Comparison of ENCODE assay signal across 18 cellular contexts in the genomic region with DNA sequence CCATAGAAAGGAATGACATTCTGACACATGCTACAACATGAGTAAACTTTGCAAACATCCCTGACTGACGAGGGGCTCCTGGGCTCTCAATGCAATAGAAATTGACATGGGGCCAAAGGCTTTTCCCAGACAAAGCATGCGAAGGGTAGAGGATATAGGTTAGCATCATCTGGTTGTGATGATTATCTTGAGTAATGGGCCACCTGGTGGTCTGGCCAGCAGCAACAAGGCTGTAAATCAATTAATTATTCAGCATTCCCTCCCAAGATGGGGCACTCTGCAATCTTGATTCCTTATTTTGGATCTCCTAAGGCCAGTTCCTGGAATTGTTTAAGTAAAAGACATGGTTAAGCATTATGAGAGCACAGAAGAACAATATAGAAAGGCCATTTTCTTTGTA.
DNase-seq lines count a peak whose midpoint lies in the region; ATAC-seq, FAIRE-seq and TF ChIP-seq lines count a peak whose summit lies in the region.
"Had no signal": no experiment of that assay in that cellular context is flagged by ENCODE, and none has a peak within 500 bp of the region (broad histone marks: within the 10 kb centered on the region; RNA-seq: fewer than 3 reads in every experiment).

No MANE protein-coding gene starts in this region.

- no peaks in the 10 kb centered on the region for H3F3A ChIP-seq in smooth muscle cell (ENCODE audit: low read depth)

- no peak for TF ChIP-seq POLR2A in HepG2 (IDR thresholded peaks at IDR 0.05; ENCODE audit: insufficient read depth in 1 of 2, low read depth in 2 of 2, low read length in 2 of 2)

- H3K4me3 ChIP-seq in LNCaP clone FGC (ENCODE audit: low read depth, low read length) = no peak overlapping the region
- no peak overlapping the region for H3K4me3 ChIP-seq in HepG2 (replicated peaks in 1 of 3; ENCODE audit: insufficient read depth in 1 of 3, low read depth in 2 of 3, low read length in 3 of 3)
- no peak overlapping the region for H3K4me3 ChIP-seq in smooth muscle cell
- H3K4me3 ChIP-seq in right atrium auricular region = no peak overlapping the region
- H3K4me3 ChIP-seq: breast epithelium, gastrocnemius medialis, MG63, thoracic aorta had no signal

- ATAC-seq in HepG2 = no peak
- ATAC-seq: activated naive CD8-positive, alpha-beta T cell treated with anti-CD3 and anti-CD28 coated beads, Interleukin-2, amount 50 U/mL, for 24 hours; gastrocnemius medialis; Right ventricle myocardium inferior; T-helper 17 cell had no signal

- H4K20me1 ChIP-seq in HepG2 (ENCODE audit: insufficient read depth, low read length) = no peaks in the 10 kb centered on the region
- H4K20me1 ChIP-seq in smooth muscle cell (ENCODE audit: low read depth) = no peaks in the 10 kb centered on the region

- no peak for FAIRE-seq in HepG2 (lab: Jason Lieb, UNC)

- TF ChIP-seq RAD21 in HepG2 (CRISPR knock-in tag; IDR thresholded peaks at IDR 0.05) = no peak

- no peak overlapping the region for H3K9ac ChIP-seq in HepG2 (ENCODE audit: insufficient read depth, low read depth, low read length)
- no peak overlapping the region for H3K9ac ChIP-seq in smooth muscle cell (ENCODE audit: low read depth)

- TF ChIP-seq CTCF in LNCaP clone FGC (IDR thresholded peaks at IDR 0.05; ENCODE audit: control insufficient read depth, extremely low read depth, insufficient read depth) = peak; percentile 39; the same call in 1 of the 2 replicates
- peak; percentile 31; the same call in 1 of the 2 replicates for TF ChIP-seq CTCF in HepG2 (CRISPR knock-in tag; IDR thresholded peaks at IDR 0.05)
- no peak for TF ChIP-seq CTCF in smooth muscle cell (IDR thresholded peaks at IDR 0.05; ENCODE audit: borderline replicate concordance, insufficient read depth, poor library complexity, severe bottlenecking)
- TF ChIP-seq CTCF in right atrium auricular region (IDR thresholded peaks at IDR 0.05) = no peak

- DNase-seq in ELF-1 (ENCODE audit: low read depth, low spot score) (peak; percentile 34), LNCaP clone FGC (ENCODE audit: low read depth) (no peak), SK-MEL-5 (ENCODE audit: low read depth, low spot score) (peak; percentile 52), HepG2 (ENCODE audit: low spot score) (no peak), smooth muscle cell (lab: John Stamatoyannopoulos, UW; ENCODE audit: unreplicated experiment) (no peak), right atrium auricular region (ENCODE audit: low spot score) (no peak)
- no peak for DNase-seq in activated naive CD4-positive, alpha-beta T cell treated with anti-CD3 and anti-CD28 coated beads, Interleukin-2, amount 50 U/mL, for 16 hours
- DNase-seq: activated naive CD8-positive, alpha-beta T cell treated with anti-CD3 and anti-CD28 coated beads, Interleukin-2, amount 50 U/mL, for 24 hours; AML-193; Calu3; gastrocnemius medialis; MG63; NCI-H1930; T-helper 17 cell had no signal

- in situ Hi-C loops in SK-MEL-5 (cut with HindIII; ENCODE audit: low pct_unique_long_range_greater_than_20kb, low sequenced_read_pairs) = no loop called here
- in situ Hi-C loops in HepG2 (cut with HindIII; ENCODE audit: extremely low pct_ligation_motif_present, low pct_unique_long_range_greater_than_20kb) = loop anchor here (10.0 kb wide), 1 partner anchor 314 kb away; no protein-coding TSS in a partner anchor

- POLR2A ChIA-PET in HepG2 (lab: Yijun Ruan, JAX) = no interaction called here

- intact Hi-C loops in HepG2 (cut with micrococcal nuclease; ENCODE audit: unreplicated experiment) = no loop called here

- H2AFZ ChIP-seq in HepG2 (ENCODE audit: low read length) (no peak overlapping the region), smooth muscle cell (ENCODE audit: low read depth) (no peak overlapping the region)

- no peak overlapping the region for H3K27ac ChIP-seq in HepG2 (ENCODE audit: extremely low read length, insufficient read depth, low read length)
- H3K27ac ChIP-seq in smooth muscle cell (ENCODE audit: low read depth) = no peak overlapping the region
- H3K27ac ChIP-seq in right atrium auricular region = no peak overlapping the region
- H3K27ac ChIP-seq: breast epithelium, epithelial cell of prostate, gastrocnemius medialis, thoracic aorta had no signal

- 16% methylated on average over 2 of the region's 2 CpGs for WGBS in HepG2 (ENCODE audit: low lambda C conversion rate)
- WGBS in smooth muscle cell (ENCODE audit: low lambda C conversion rate) = 67% methylated on average over 2 of the region's 2 CpGs

- H3K36me3 ChIP-seq in HepG2 (replicated peaks in 1 of 2; ENCODE audit: control insufficient read depth in 1 of 2, insufficient read depth in 2 of 2, low read length in 2 of 2) (no peaks in the 10 kb centered on the region), smooth muscle cell (ENCODE audit: low read depth) (no peaks in the 10 kb centered on the region), right atrium auricular region (no peaks in the 10 kb centered on the region)
- H3K36me3 ChIP-seq: breast epithelium, gastrocnemius medialis, MG63, thoracic aorta had no signal

- H3K4me1 ChIP-seq in HepG2 (ENCODE audit: insufficient read depth, low read length) (no peaks in the 10 kb centered on the region), smooth muscle cell (ENCODE audit: low read depth) (peaks cover 5% of the 10 kb centered on the region), right atrium auricular region (no peaks in the 10 kb centered on the region)
- H3K4me1 ChIP-seq: breast epithelium had no signal

- TF ChIP-seq EP300 in HepG2 (IDR thresholded peaks at IDR 0.05; ENCODE audit: low read depth in 2 of 2, low read length in 2 of 2) (no peak), HepG2 (CRISPR knock-in tag; IDR thresholded peaks at IDR 0.05; ENCODE audit: borderline replicate concordance) (no peak)

- H3K4me2 ChIP-seq in HepG2 (ENCODE audit: low read depth, low read length) = no peak overlapping the region
- no peak overlapping the region for H3K4me2 ChIP-seq in smooth muscle cell

- no peaks in the 10 kb centered on the region for H3K79me2 ChIP-seq in HepG2 (ENCODE audit: insufficient read depth, low read length)
- no peaks in the 10 kb centered on the region for H3K79me2 ChIP-seq in smooth muscle cell (ENCODE audit: low read depth)

- H3K9me3 ChIP-seq in HepG2 (ENCODE audit: low read length) (no peaks in the 10 kb centered on the region), smooth muscle cell (replicated peaks; ENCODE audit: low read depth) (no peaks in the 10 kb centered on the region), right atrium auricular region (no peaks in the 10 kb centered on the region)
- H3K9me3 ChIP-seq: gastrocnemius medialis, MG63, thoracic aorta had no signal

- CTCF ChIA-PET in HepG2 (lab: Yijun Ruan, JAX; ENCODE audit: low intra/inter-chr PET ratio, low total read pairs) = no interaction called here

- H3K27me3 ChIP-seq in HepG2 (ENCODE audit: control insufficient read depth in 1 of 2, insufficient read depth in 2 of 2, low read length in 2 of 2) (no peaks in the 10 kb centered on the region), smooth muscle cell (ENCODE audit: low read depth) (no peaks in the 10 kb centered on the region), right atrium auricular region (no peaks in the 10 kb centered on the region)
- H3K27me3 ChIP-seq: gastrocnemius medialis had no signal

- BruUV-seq in HepG2 (replicated peaks; lab: Mats Ljungman, UMichigan) = no TSS peak

TF ChIP-seq in HepG2, 621 proteins besides CTCF, POLR2A, EP300 and RAD21:
- TF ChIP-seq SMC3 (IDR thresholded peaks at IDR 0.05; ENCODE audit: low read length) = peak; percentile 13; the same call in 1 of the 2 replicates
- TF ChIP-seq TARDBP (CRISPR knock-in tag; IDR thresholded peaks at IDR 0.05) = no peak
- TF ChIP-seq ZNF660 (CRISPR knock-in tag; IDR thresholded peaks at IDR 0.05; ENCODE audit: borderline replicate concordance, low read depth) = no peak
- no peak for TF ChIP-seq HNRNPLL (IDR thresholded peaks at IDR 0.05; ENCODE audit: low read depth, low read length, poor library complexity, severe bottlenecking)
- TF ChIP-seq STAG1 (CRISPR knock-in tag; IDR thresholded peaks at IDR 0.05) = peak; percentile 52
- no peak for TF ChIP-seq ZNF446 (CRISPR knock-in tag; IDR thresholded peaks at IDR 0.05)
TF ChIP-seq in HepG2: peak in this region for 2.

Comparison
In these comparisons a context has a peak if more than half of its experiments do, and no peak if none do; other contexts are left out.
1. DNase-seq: peak in ELF-1 (single experiment) and SK-MEL-5 (single experiment); none in LNCaP clone FGC (single experiment), HepG2 (single experiment), activated naive CD4-positive, alpha-beta T cell treated with anti-CD3 and anti-CD28 coated beads, Interleukin-2, amount 50 U/mL, for 16 hours (single experiment), smooth muscle cell (single experiment) and right atrium auricular region (single experiment).
2. CTCF ChIP-seq: peak in LNCaP clone FGC (single experiment) and HepG2 (single experiment); none in smooth muscle cell (single experiment) and right atrium auricular region (0 of 2).